12 cellular contexts compared by ENCODE assay signal in the genomic region with DNA sequence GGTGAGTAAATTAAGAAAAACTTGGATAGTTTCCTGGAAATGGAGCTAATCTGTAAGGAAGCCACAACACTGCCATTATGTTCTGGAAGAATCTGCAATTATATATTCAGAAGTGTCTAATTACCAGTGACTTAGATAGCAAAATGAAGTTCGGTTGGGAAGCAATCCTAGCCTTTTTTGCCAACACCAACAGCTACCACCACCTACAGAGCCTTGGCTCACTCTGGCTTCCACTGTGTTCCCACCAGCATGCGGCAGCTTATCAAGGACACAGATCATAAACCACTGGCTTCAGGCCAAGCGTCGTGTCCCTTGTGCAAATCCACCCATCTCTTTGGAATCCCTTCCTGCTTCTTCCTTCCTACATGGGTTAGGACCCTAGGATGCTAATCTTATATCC.
A peak's percentile ranks its signal among the peaks of the same experiment; 100 is the strongest.
DNase-seq lines count a peak whose midpoint lies in the region; ATAC-seq, FAIRE-seq and TF ChIP-seq lines count a peak whose summit lies in the region.
"Had no signal": no experiment of that assay in that cellular context is flagged by ENCODE, and none has a peak within 500 bp of the region (broad histone marks: within the 10 kb centered on the region; RNA-seq: fewer than 3 reads in every experiment).

No MANE protein-coding gene starts in this region.

- no peak overlapping the region for H3K27ac Mint-ChIP-seq in stimulated activated naive CD8-positive, alpha-beta T cell treated with anti-CD3 and anti-CD28 coated beads, Interleukin-15, amount 100 ng/mL, for 72 hours
- H3K27ac Mint-ChIP-seq: activated T-cell treated with anti-CD3 and anti-CD28 coated beads, Interleukin-2, amount 50 U/mL, for 72 hours; CD4-positive, alpha-beta T cell had no signal

- no peak overlapping the region for H3K4me3 Mint-ChIP-seq in stimulated activated naive CD8-positive, alpha-beta T cell treated with anti-CD3 and anti-CD28 coated beads, Interleukin-15, amount 100 ng/mL, for 72 hours
- H3K4me3 Mint-ChIP-seq: activated T-cell treated with anti-CD3 and anti-CD28 coated beads, Interleukin-2, amount 50 U/mL, for 72 hours; CD4-positive, alpha-beta T cell had no signal

- H3K27me3 Mint-ChIP-seq in stimulated activated naive CD8-positive, alpha-beta T cell treated with anti-CD3 and anti-CD28 coated beads, Interleukin-15, amount 100 ng/mL, for 72 hours: no peaks in the 10 kb centered on the region
- H3K27me3 Mint-ChIP-seq: CD4-positive, alpha-beta T cell had no signal

- H3K9me2 ChIP-seq in GM23248 (ENCODE audit: insufficient read depth): no peaks in the 10 kb centered on the region

- in situ Hi-C loops in GM23248 (cut with MboI): no loop called here
- in situ Hi-C loops in astrocyte of the spinal cord (cut with HindIII; ENCODE audit: low sequenced_read_pairs): no loop called here

- no peaks in the 10 kb centered on the region for H3K9me3 Mint-ChIP-seq in stimulated activated naive CD8-positive, alpha-beta T cell treated with anti-CD3 and anti-CD28 coated beads, Interleukin-15, amount 100 ng/mL, for 72 hours
- H3K9me3 Mint-ChIP-seq: activated T-cell treated with anti-CD3 and anti-CD28 coated beads, Interleukin-2, amount 50 U/mL, for 72 hours; CD4-positive, alpha-beta T cell had no signal

- H3K9ac ChIP-seq in GM23248: no peak overlapping the region

- H3K79me2 ChIP-seq in GM23248 (ENCODE audit: insufficient read depth): no peaks in the 10 kb centered on the region
- H3K79me2 ChIP-seq in osteoblast (ENCODE audit: insufficient read depth, low read length): no peaks in the 10 kb centered on the region

- H3K36me3 ChIP-seq in GM23248 (ENCODE audit: low read depth) (no peaks in the 10 kb centered on the region), osteoblast (ENCODE audit: insufficient read depth, low read length) (no peaks in the 10 kb centered on the region)
- H3K36me3 ChIP-seq: uterus had no signal

- peaks cover 9% of the 10 kb centered on the region for H3K4me1 Mint-ChIP-seq in stimulated activated naive CD8-positive, alpha-beta T cell treated with anti-CD3 and anti-CD28 coated beads, Interleukin-15, amount 100 ng/mL, for 72 hours

- no peak overlapping the region for H3K4me2 ChIP-seq in GM23248 (ENCODE audit: unreplicated experiment)
- peak overlapping the region; percentile 14 for H3K4me2 ChIP-seq in osteoblast (ENCODE audit: insufficient read depth, low read length)

- H3K27ac ChIP-seq in GM23248 (no peak overlapping the region), osteoblast (ENCODE audit: low read depth, low read length) (no peak overlapping the region)
- H3K27ac ChIP-seq: uterus had no signal

- peaks cover 7% of the 10 kb centered on the region; the same call in 1 of the 2 replicates for H3F3A ChIP-seq in GM23248 (ENCODE audit: insufficient read depth)

- no peaks in the 10 kb centered on the region for H4K20me1 ChIP-seq in GM23248 (ENCODE audit: insufficient read depth)
- H4K20me1 ChIP-seq in osteoblast (ENCODE audit: insufficient read depth, low read length): no peaks in the 10 kb centered on the region

- no peak overlapping the region for H3K4me3 ChIP-seq in GM23248
- H3K4me3 ChIP-seq in astrocyte of the spinal cord (ENCODE audit: low read depth, low read length): no peak overlapping the region
- H3K4me3 ChIP-seq in osteoblast (ENCODE audit: insufficient read depth, low read length): no peak overlapping the region
- H3K4me3 ChIP-seq: uterus had no signal

- no peak for FAIRE-seq in HTR-8/SVneo (lab: Jason Lieb, UNC)

- peak overlapping the region; percentile 32; the same call in 1 of the 2 replicates for H2AFZ ChIP-seq in GM23248
- H2AFZ ChIP-seq in osteoblast (ENCODE audit: low read length): no peak overlapping the region

- no peak for ATAC-seq in stimulated activated naive CD8-positive, alpha-beta T cell treated with anti-CD3 and anti-CD28 coated beads, Interleukin-15, amount 100 ng/mL, for 72 hours
- ATAC-seq: activated T-cell treated with anti-CD3 and anti-CD28 coated beads, Interleukin-2, amount 50 U/mL, for 72 hours had no signal

- H3K9me3 ChIP-seq in GM23248 (ENCODE audit: low read depth): no peaks in the 10 kb centered on the region
- no peaks in the 10 kb centered on the region for H3K9me3 ChIP-seq in osteoblast (ENCODE audit: low read depth, low read length)
- H3K9me3 ChIP-seq: uterus had no signal

- DNase-seq in GM23248: peak; percentile 20
- DNase-seq in NCI-H146 (lab: John Stamatoyannopoulos, UW): peak; percentile 61
- peak; percentile 66 for DNase-seq in astrocyte of the spinal cord (ENCODE audit: low read depth, low spot score)
- no peak for DNase-seq in osteoblast (ENCODE audit: insufficient read length, low spot score, missing footprints)
- DNase-seq in HTR-8/SVneo (ENCODE audit: insufficient read length, low spot score): no peak
- no peak for DNase-seq in activated naive CD4-positive, alpha-beta T cell treated with anti-CD3 and anti-CD28 coated beads, Interleukin-2, amount 50 U/mL, for 16 hours
- DNase-seq in stimulated activated naive CD8-positive, alpha-beta T cell treated with anti-CD3 and anti-CD28 coated beads, Interleukin-15, amount 100 ng/mL, for 72 hours: no peak
- DNase-seq: activated T-cell treated with anti-CD3 and anti-CD28 coated beads, Interleukin-2, amount 50 U/mL, for 72 hours; CD4-positive, alpha-beta T cell; Right ventricle myocardium superior; stimulated activated CD4-positive, alpha-beta T cell treated with anti-CD3 and anti-CD28 coated beads, Interleukin-4, amount 100 ng/mL, for 24 hours; uterus had no signal

- H3K27me3 ChIP-seq in GM23248 (replicated peaks; ENCODE audit: insufficient read depth): no peaks in the 10 kb centered on the region
- no peaks in the 10 kb centered on the region for H3K27me3 ChIP-seq in osteoblast (ENCODE audit: insufficient read depth, low read length)
- H3K27me3 ChIP-seq: uterus had no signal

- WGBS in GM23248 (ENCODE audit: low coverage in 1 of 2, low lambda C conversion rate in 2 of 2, missing lambda C conversion rate in 2 of 2), 2 experiments: 63 to 72% methylated on average over 4 of the region's 4 CpGs

- peaks cover 19% of the 10 kb centered on the region for H3K4me1 ChIP-seq in GM23248 (ENCODE audit: insufficient read depth)
- peaks cover 18% of the 10 kb centered on the region for H3K4me1 ChIP-seq in osteoblast (ENCODE audit: insufficient read depth, low read length)
- H3K4me1 ChIP-seq: uterus had no signal

- TF ChIP-seq CTCF in astrocyte of the spinal cord (IDR thresholded peaks at IDR 0.05; ENCODE audit: low read depth, low read length) (no peak), osteoblast (IDR thresholded peaks at IDR 0.05; ENCODE audit: extremely low read depth, low read depth, low read length) (no peak)

Comparison
In these comparisons a context has a peak if more than half of its experiments do, and no peak if none do; other contexts are left out.
1. DNase-seq: peak in GM23248 (single experiment), NCI-H146 (single experiment) and astrocyte of the spinal cord (single experiment); none in osteoblast (single experiment), HTR-8/SVneo (single experiment), activated naive CD4-positive, alpha-beta T cell treated with anti-CD3 and anti-CD28 coated beads, Interleukin-2, amount 50 U/mL, for 16 hours (single experiment) and stimulated activated naive CD8-positive, alpha-beta T cell treated with anti-CD3 and anti-CD28 coated beads, Interleukin-15, amount 100 ng/mL, for 72 hours (0 of 2).